24 cellular contexts compared by ENCODE assay signal in genomic region chr12:120712654-120713053, GRCh38. TPM values are rescaled to one million over a fixed set of nuclear protein-coding genes. Genes with fewer than 3 reads are reported as not detected.
A peak's percentile ranks its signal among the peaks of the same experiment; 100 is the strongest.
DNase-seq lines count a peak whose midpoint lies in the region; ATAC-seq, FAIRE-seq and TF ChIP-seq lines count a peak whose summit lies in the region.
"Had no signal": no experiment of that assay in that cellular context is flagged by ENCODE, and none has a peak within 500 bp of the region (broad histone marks: within the 10 kb centered on the region; RNA-seq: fewer than 3 reads in every experiment).

No MANE protein-coding gene starts in this region.

- H3K36me3 ChIP-seq in OCI-LY1 (ENCODE audit: insufficient read depth, low read length) (peaks cover 38% of the 10 kb centered on the region), endothelial cell of umbilical vein (ENCODE audit: control insufficient read depth in 2 of 2, extremely low read depth in 1 of 2, insufficient read depth in 2 of 2, low read length in 2 of 2) (peaks cover 13 to 16% of the 10 kb centered on the region in 2 experiments), parathyroid adenoma (ENCODE audit: control insufficient read depth, insufficient read depth, low read length) (no peaks in the 10 kb centered on the region)

- peak; percentile 74 for FAIRE-seq in endothelial cell of umbilical vein (lab: Jason Lieb, UNC)
- FAIRE-seq in H54 (lab: Jason Lieb, UNC) = no peak
- FAIRE-seq: GM12892, islet of Langerhans, pancreas, RCC 7860 had no signal

- TF ChIP-seq POLR2A in endothelial cell of umbilical vein (IDR thresholded peaks at IDR 0.05; ENCODE audit: low read depth, low read length) = no peak
- TF ChIP-seq POLR2A in H54 (IDR thresholded peaks at IDR 0.05; ENCODE audit: low read depth, low read length) = no peak

- peaks cover 3% of the 10 kb centered on the region; the same call in 1 of the 2 replicates for H3F3A ChIP-seq in OCI-LY1 (ENCODE audit: insufficient read depth, low read length)

- H3K4me3 Mint-ChIP-seq in CD4-positive, alpha-beta T cell = peak overlapping the region; percentile 96

- H3K27ac Mint-ChIP-seq in CD4-positive, alpha-beta T cell = peak overlapping the region; percentile 86
- H3K27ac Mint-ChIP-seq: activated naive CD8-positive, alpha-beta T cell treated with anti-CD3 and anti-CD28 coated beads, Interleukin-2, amount 50 U/mL, for 24 hours had no signal

- no peaks in the 10 kb centered on the region for H4K20me1 ChIP-seq in OCI-LY1 (ENCODE audit: insufficient read depth, low read length)
- no peaks in the 10 kb centered on the region for H4K20me1 ChIP-seq in endothelial cell of umbilical vein (replicated peaks; ENCODE audit: control insufficient read depth, extremely low read depth, insufficient read depth, low read length)

- no peaks in the 10 kb centered on the region for H3K9me3 ChIP-seq in CD4-positive, alpha-beta T cell (ENCODE audit: control insufficient read depth, low read length)
- H3K9me3 ChIP-seq in OCI-LY1 (ENCODE audit: low read length) = no peaks in the 10 kb centered on the region
- H3K9me3 ChIP-seq in endothelial cell of umbilical vein (replicated peaks; ENCODE audit: control insufficient read depth, insufficient read depth, low read length) = no peaks in the 10 kb centered on the region
- H3K9me3 ChIP-seq in parathyroid adenoma (ENCODE audit: control insufficient read depth, low read length) = no peaks in the 10 kb centered on the region
- H3K9me3 ChIP-seq: left lung, pancreas, upper lobe of left lung had no signal

- H3K27ac ChIP-seq in CD4-positive, alpha-beta T cell (ENCODE audit: low read depth, low read length) = no peak overlapping the region
- no peak overlapping the region for H3K27ac ChIP-seq in OCI-LY1 (ENCODE audit: low read depth, low read length, poor library complexity, severe bottlenecking)
- no peak overlapping the region for H3K27ac ChIP-seq in endothelial cell of umbilical vein (ENCODE audit: insufficient read depth, low read depth, low read length)
- H3K27ac ChIP-seq in parathyroid adenoma = no peak overlapping the region
- H3K27ac ChIP-seq in dorsolateral prefrontal cortex = peak overlapping the region in 5 of 59 donors; percentile 2 to 91 (median 55)
- H3K27ac ChIP-seq: GM23248, left lung, pancreas, upper lobe of left lung had no signal

- H3K9me2 ChIP-seq in OCI-LY1 (ENCODE audit: low read depth, low read length) = no peaks in the 10 kb centered on the region

- H3K9me3 Mint-ChIP-seq in CD4-positive, alpha-beta T cell = no peaks in the 10 kb centered on the region
- H3K9me3 Mint-ChIP-seq: activated naive CD8-positive, alpha-beta T cell treated with anti-CD3 and anti-CD28 coated beads, Interleukin-2, amount 50 U/mL, for 24 hours had no signal

- H3K79me2 ChIP-seq in OCI-LY1 (ENCODE audit: insufficient read depth, low read length) (no peaks in the 10 kb centered on the region), endothelial cell of umbilical vein (ENCODE audit: control insufficient read depth, insufficient read depth, low read length) (peaks cover 18% of the 10 kb centered on the region), parathyroid adenoma (peaks cover 36% of the 10 kb centered on the region)

- H3K9me1 ChIP-seq in endothelial cell of umbilical vein (replicated peaks; ENCODE audit: control insufficient read depth, extremely low read depth, insufficient read depth, low read length) = no peaks in the 10 kb centered on the region

- CTCF ChIA-PET in CD4-positive, alpha-beta T cell (lab: Charles Lee) = no interaction called here
- CTCF ChIA-PET in endothelial cell of umbilical vein (lab: Charles Lee) = interaction anchor here (2.5 to 5.5 kb wide), 2 partner anchors 63 to 64 kb away, joined by 13 to 63 read pairs; no protein-coding TSS in a partner anchor

- dilution Hi-C loops in endothelial cell of umbilical vein (cut with MboI; ENCODE audit: extremely low pct_ligation_motif_present, low sequenced_read_pairs) = no loop called here

- peaks cover 34% of the 10 kb centered on the region for H3K36me3 Mint-ChIP-seq in CD4-positive, alpha-beta T cell (ENCODE audit: low read depth)

- no peaks in the 10 kb centered on the region for H3K27me3 Mint-ChIP-seq in CD4-positive, alpha-beta T cell
- H3K27me3 Mint-ChIP-seq: activated naive CD8-positive, alpha-beta T cell treated with anti-CD3 and anti-CD28 coated beads, Interleukin-2, amount 50 U/mL, for 24 hours had no signal

- H3K4me3 ChIP-seq in OCI-LY1 (ENCODE audit: low read depth, low read length, poor library complexity, severe bottlenecking) = no peak overlapping the region
- H3K4me3 ChIP-seq in endothelial cell of umbilical vein (replicated peaks in 1 of 3; ENCODE audit: insufficient read depth in 1 of 3, low read depth in 1 of 3, low read length in 3 of 3) = no peak overlapping the region
- H3K4me3 ChIP-seq in parathyroid adenoma (ENCODE audit: low read depth, low read length) = no peak overlapping the region
- H3K4me3 ChIP-seq in dorsolateral prefrontal cortex = peak overlapping the region in 9 of 59 donors; percentile 2 to 96 (median 81)
- H3K4me3 ChIP-seq: left lung, pancreas had no signal

- peaks cover 29% of the 10 kb centered on the region for H3K4me1 ChIP-seq in OCI-LY1 (ENCODE audit: insufficient read depth, low read length, severe bottlenecking)
- peaks cover 13% of the 10 kb centered on the region for H3K4me1 ChIP-seq in endothelial cell of umbilical vein (ENCODE audit: control insufficient read depth, extremely low read depth, insufficient read depth, low read length)
- peaks cover 10% of the 10 kb centered on the region for H3K4me1 ChIP-seq in parathyroid adenoma

- intact Hi-C loops in CD4-positive, alpha-beta T cell (cut with DNase I, micrococcal nuclease) = loop anchor here (10.0 kb wide), 4 partner anchors 248 to 388 kb away; partner anchors contain the start of genes HNF1A (in 1 of the 2), PLA2G1B (in 1 of the 2) and SRSF9 (in 1 of the 2)
- intact Hi-C loops in endothelial cell of umbilical vein (cut with micrococcal nuclease) (no loop called here), dorsolateral prefrontal cortex (cut with DNase I) (loop anchor here (2.0 to 5.0 kb wide), 3 partner anchors 64 to 130 kb away; partner anchors contain the start of gene POP5 (in 1 of the 2))

- BruUV-seq in endothelial cell of umbilical vein (replicated peaks; lab: Mats Ljungman, UMichigan) = no TSS peak

- POLR2A ChIA-PET in CD4-positive, alpha-beta T cell (lab: Charles Lee) = no interaction called here
- POLR2A ChIA-PET in endothelial cell of umbilical vein (lab: Charles Lee) = no interaction called here

- no peak for TF ChIP-seq CTCF in CD4-positive, alpha-beta T cell (IDR thresholded peaks at IDR 0.05)
- TF ChIP-seq CTCF in OCI-LY1 (IDR thresholded peaks at IDR 0.05; ENCODE audit: low read length) (no peak), endothelial cell of umbilical vein (IDR thresholded peaks at IDR 0.05; ENCODE audit: extremely low read depth in 1 of 2, insufficient read depth in 1 of 2, low read depth in 1 of 2, low read length in 2 of 2) (no peak), parathyroid adenoma (IDR thresholded peaks at IDR 0.05) (no peak), dorsolateral prefrontal cortex (IDR thresholded peaks at IDR 0.05 in 54 of 56, conservative IDR thresholded peaks at IDR 0.05 in 2 of 56; ENCODE audit: low read depth in 1 of 56, partially characterized antibody in 56 of 56) (no peak)

- H3K9ac ChIP-seq in OCI-LY1 (ENCODE audit: low read length) (peak overlapping the region; percentile 13; the same call in 1 of the 2 replicates), endothelial cell of umbilical vein (replicated peaks; ENCODE audit: extremely low read depth, insufficient read depth, low read length) (no peak overlapping the region), parathyroid adenoma (no peak overlapping the region)

- H3K4me2 ChIP-seq in OCI-LY1 (ENCODE audit: low read length) (peak overlapping the region; percentile 66; the same call in 1 of the 2 replicates), endothelial cell of umbilical vein (ENCODE audit: insufficient read depth, low read length) (no peak overlapping the region), parathyroid adenoma (ENCODE audit: low read length) (peak overlapping the region; percentile 45)

- no peak for ATAC-seq in CD4-positive, alpha-beta T cell (ENCODE audit: poor library complexity)
- ATAC-seq in GM19463 (IDR thresholded peaks at IDR 0.05; ENCODE audit: unreplicated experiment) = no peak
- ATAC-seq: activated naive CD8-positive, alpha-beta T cell treated with anti-CD3 and anti-CD28 coated beads, Interleukin-2, amount 50 U/mL, for 24 hours; left lung; pancreas had no signal

- no peaks in the 10 kb centered on the region for H3K27me3 ChIP-seq in CD4-positive, alpha-beta T cell (ENCODE audit: control insufficient read depth, insufficient read depth, low read length)
- H3K27me3 ChIP-seq in OCI-LY1 (ENCODE audit: insufficient read depth, low read length) (no peaks in the 10 kb centered on the region), endothelial cell of umbilical vein (ENCODE audit: control insufficient read depth in 2 of 2, insufficient read depth in 2 of 2, low read length in 2 of 2) (no peaks in the 10 kb centered on the region), parathyroid adenoma (ENCODE audit: control insufficient read depth, insufficient read depth, low read length) (no peaks in the 10 kb centered on the region), dorsolateral prefrontal cortex (no peaks in the 10 kb centered on the region)
- H3K27me3 ChIP-seq: left lung, pancreas, upper lobe of left lung had no signal

- no peak for DNase-seq in CD4-positive, alpha-beta T cell
- DNase-seq in endothelial cell of umbilical vein (ENCODE audit: low read depth, low spot score) (no peak), dorsolateral prefrontal cortex (no peak), H54 (ENCODE audit: insufficient read length, low spot score) (no peak)
- DNase-seq: activated gamma-delta T cell treated with Interleukin-2 at 50 U/mL for 16 hours; activated naive CD8-positive, alpha-beta T cell treated with anti-CD3 and anti-CD28 coated beads, Interleukin-2, amount 50 U/mL, for 24 hours; activated T-cell treated with anti-CD3 and anti-CD28 coated beads, Interleukin-2, amount 50 U/mL, for 1 hour; EL; GM23248; left lung; mesendoderm; NCI-H1048; NCI-H187; NCI-H2171 treated with DMSO at 0.1 percent for 48 hours; NCI-H526; pancreas; stimulated activated CD4-positive, alpha-beta T cell treated with anti-CD3 and anti-CD28 coated beads, Interleukin-2, amount 100 ng/mL, for 48 hours; upper lobe of left lung had no signal

- H3K4me1 Mint-ChIP-seq in CD4-positive, alpha-beta T cell (ENCODE audit: low read depth) = peaks cover 46% of the 10 kb centered on the region

- H2AFZ ChIP-seq in OCI-LY1 (ENCODE audit: low read length) (no peak overlapping the region), endothelial cell of umbilical vein (ENCODE audit: low read depth, low read length) (no peak overlapping the region), parathyroid adenoma (no peak overlapping the region)
- H2AFZ ChIP-seq: GM23248 had no signal

RNA-seq across cellular contexts. Expression of gene UNC119B, which starts 2.4 kb away (rescaled TPM):
- total RNA-seq in CD4-positive, alpha-beta T cell = 10 to 100 TPM; 10.7 TPM
- total RNA-seq in endothelial cell of umbilical vein = 26.8 and 33.7 TPM in 2 replicates
- polyA plus RNA-seq in endothelial cell of umbilical vein = 22.6 and 23.1 TPM in 2 replicates
- 23.8 TPM in 2 replicates for polyA plus RNA-seq in endothelial cell of umbilical vein (2011; cell fraction: cytosol; rRNA removed)
- polyA plus RNA-seq in endothelial cell of umbilical vein (2011; cell fraction: nucleus; rRNA removed) = 22.8 and 28.3 TPM in 2 replicates
- polyA plus RNA-seq in endothelial cell of umbilical vein (2012) = 28.9 and 29.7 TPM in 2 replicates
- 29.2 and 35.8 TPM in 2 replicates for polyA minus RNA-seq in endothelial cell of umbilical vein
- 17.3 TPM for polyA minus RNA-seq in endothelial cell of umbilical vein (2011; cell fraction: cytosol; rRNA and poly(A)+ RNA removed)
- polyA minus RNA-seq in endothelial cell of umbilical vein (2011; cell fraction: nucleus; rRNA and poly(A)+ RNA removed) = 11.5 and 12.2 TPM in 2 replicates
- 10 to 100 TPM; 19.6 to 43.0 (median 27.2) TPM for total RNA-seq in dorsolateral prefrontal cortex

RNA-seq across cellular contexts. Expression of gene ACADS, which starts 13.0 kb away (rescaled TPM):
- 1 to 10 TPM; 8.9 to 9.2 TPM for total RNA-seq in CD4-positive, alpha-beta T cell
- total RNA-seq in endothelial cell of umbilical vein = 8.2 and 9.5 TPM in 2 replicates
- polyA plus RNA-seq in endothelial cell of umbilical vein = 8.9 and 10.4 TPM in 2 replicates
- 4.5 and 6.9 TPM in 2 replicates for polyA plus RNA-seq in endothelial cell of umbilical vein (2011; cell fraction: cytosol; rRNA removed)
- polyA plus RNA-seq in endothelial cell of umbilical vein (2011; cell fraction: nucleus; rRNA removed) = 11.4 TPM in 2 replicates
- polyA plus RNA-seq in endothelial cell of umbilical vein (2012) = 5.9 and 8.7 TPM in 2 replicates
- polyA minus RNA-seq in endothelial cell of umbilical vein = 2.7 and 2.8 TPM in 2 replicates
- polyA minus RNA-seq in endothelial cell of umbilical vein (2011; cell fraction: cytosol; rRNA and poly(A)+ RNA removed) = 9.2 TPM
- 3.0 and 4.1 TPM in 2 replicates for polyA minus RNA-seq in endothelial cell of umbilical vein (2011; cell fraction: nucleus; rRNA and poly(A)+ RNA removed)
- 10 to 100 TPM in 107 of 120 experiments, 1 to 10 TPM in 13; 6.5 to 27.7 (median 14.2) TPM for total RNA-seq in dorsolateral prefrontal cortex

RNA-seq across cellular contexts. Expression of gene MLEC, which starts 25.7 kb away (rescaled TPM):
- 10 to 100 TPM; 20.7 to 22.1 TPM for total RNA-seq in CD4-positive, alpha-beta T cell
- total RNA-seq in endothelial cell of umbilical vein = 132 and 144 TPM in 2 replicates
- 18.6 and 28.4 TPM in 2 replicates for polyA plus RNA-seq in endothelial cell of umbilical vein
- polyA plus RNA-seq in endothelial cell of umbilical vein (2011; cell fraction: cytosol; rRNA removed) = 35.9 and 42.0 TPM in 2 replicates
- polyA plus RNA-seq in endothelial cell of umbilical vein (2011; cell fraction: nucleus; rRNA removed) = 25.5 and 36.7 TPM in 2 replicates
- polyA plus RNA-seq in endothelial cell of umbilical vein (2012) = 90.3 and 114 TPM in 2 replicates
- 81.1 and 97.0 TPM in 2 replicates for polyA minus RNA-seq in endothelial cell of umbilical vein
- 33.7 TPM for polyA minus RNA-seq in endothelial cell of umbilical vein (2011; cell fraction: cytosol; rRNA and poly(A)+ RNA removed)
- 17.3 and 32.9 TPM in 2 replicates for polyA minus RNA-seq in endothelial cell of umbilical vein (2011; cell fraction: nucleus; rRNA and poly(A)+ RNA removed)
- total RNA-seq in dorsolateral prefrontal cortex = 10 to 100 TPM; 50.4 to 97.1 (median 73.3) TPM
